In the genomic region with DNA sequence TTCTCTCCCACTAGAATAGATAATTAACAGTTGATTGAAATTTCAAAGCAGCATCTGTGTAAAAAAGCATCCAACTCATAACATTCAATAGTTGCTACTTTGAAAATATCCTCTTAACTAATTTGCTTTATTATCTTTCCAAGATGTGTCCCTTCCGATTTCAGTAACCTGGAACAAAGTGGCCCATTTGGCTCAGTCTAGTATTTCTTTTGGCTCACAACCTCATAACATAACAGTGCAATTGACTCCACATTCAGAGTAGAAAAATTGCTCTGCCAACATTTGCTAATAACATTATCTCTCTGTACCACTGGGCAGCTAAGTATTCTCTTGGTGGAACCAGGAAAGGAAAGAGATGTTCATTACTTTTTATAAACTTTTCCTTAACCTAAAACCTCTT, we compare ENCODE assay signal across 14 cellular contexts.
"Had no signal": no experiment of that assay in that cellular context is flagged by ENCODE, and none has a peak within 500 bp of the region (broad histone marks: within the 10 kb centered on the region; RNA-seq: fewer than 3 reads in every experiment).

No MANE protein-coding gene starts in this region.

- H3K27ac ChIP-seq: pancreas, thyroid gland had no signal

- ATAC-seq: activated naive CD8-positive, alpha-beta T cell treated with anti-CD3 and anti-CD28 coated beads, Interleukin-2, amount 50 U/mL, for 24 hours; esophagus mucosa; mucosa of descending colon; naive thymus-derived CD8-positive, alpha-beta T cell; pancreas; stimulated activated memory B cell treated with anti-CD40 and anti-IgM and Interleukin-4, amounts not matched to agents 10 μg/mL and 1 μg/mL and 100 μg/mL, for 72 hours had no signal

- H3K4me1 ChIP-seq: pancreas, uterus had no signal

- H3K36me3 ChIP-seq: pancreas, thyroid gland, uterus had no signal

- H3K9me3 ChIP-seq: mucosa of descending colon, pancreas, thyroid gland, uterus had no signal

- DNase-seq: activated CD4-positive, alpha-beta T cell treated with anti-CD3 and anti-CD28 coated beads for 1 hour; activated CD4-positive, alpha-beta T cell treated with anti-CD3 and anti-CD28 coated beads, Interleukin-2, amount 50 U/mL, for 4 hours; activated naive CD4-positive, alpha-beta T cell treated with Interleukin-2 at 50 U/mL for 16 hours; activated naive CD8-positive, alpha-beta T cell treated with anti-CD3 and anti-CD28 coated beads, Interleukin-2, amount 50 U/mL, for 24 hours; activated T-cell treated with anti-CD3 and anti-CD28 coated beads for 4 hours; immature natural killer cell; mucosa of descending colon; naive thymus-derived CD8-positive, alpha-beta T cell; pancreas; T-helper 1 cell; thyroid gland; uterus had no signal

- H3K27me3 ChIP-seq: pancreas, thyroid gland, uterus had no signal

- H3K4me3 ChIP-seq: mucosa of descending colon, pancreas, thyroid gland, uterus had no signal
